ENCODE assay signal across 12 cellular contexts in the genomic region with DNA sequence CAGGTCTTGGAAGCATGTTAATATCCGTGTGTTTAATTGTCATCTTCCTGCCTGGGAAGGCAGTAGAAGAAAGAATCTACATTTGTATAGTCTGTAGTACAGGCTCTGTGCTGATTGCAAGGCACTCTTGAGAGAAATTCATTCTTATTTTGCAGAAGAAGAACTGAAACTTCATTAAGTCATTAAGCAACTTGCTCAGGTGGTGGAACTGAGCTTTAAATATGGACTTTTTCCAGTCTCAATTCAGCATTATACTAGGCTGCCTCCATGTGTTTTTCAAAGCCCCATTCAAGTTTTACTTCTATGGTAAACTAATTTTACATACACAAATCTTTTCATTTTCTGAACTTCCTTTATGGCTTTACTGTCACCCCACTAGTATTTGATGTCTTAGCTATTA. TPM values are rescaled to one million over a fixed set of nuclear protein-coding genes. Genes with fewer than 3 reads are reported as not detected.
A peak's percentile ranks its signal among the peaks of the same experiment; 100 is the strongest.
DNase-seq lines count a peak whose midpoint lies in the region; ATAC-seq and TF ChIP-seq lines count a peak whose summit lies in the region.
"Had no signal": no experiment of that assay in that cellular context is flagged by ENCODE, and none has a peak within 500 bp of the region (broad histone marks: within the 10 kb centered on the region; RNA-seq: fewer than 3 reads in every experiment).

No MANE protein-coding gene starts in this region.

- H3K27me3 ChIP-seq in mesenchymal stem cell (ENCODE audit: control insufficient read depth in 1 of 2, insufficient read depth in 1 of 2, low read length in 2 of 2), result no peaks in the 10 kb centered on the region
- no peaks in the 10 kb centered on the region for H3K27me3 ChIP-seq in CD8-positive, alpha-beta T cell (ENCODE audit: insufficient read depth, low read length)
- H3K27me3 ChIP-seq: SJSA1 had no signal

- TF ChIP-seq CTCF in CD8-positive, alpha-beta T cell (IDR thresholded peaks at IDR 0.05), result no peak

- DNase-seq in RPMI8226 (peak; percentile 50), superior temporal gyrus (ENCODE audit: extremely low spot score) (no peak), mesenchymal stem cell (no peak)
- DNase-seq in stimulated activated CD4-positive, alpha-beta T cell treated with anti-CD3 and anti-CD28 coated beads, Interleukin-4, amount 100 ng/mL, for 4 hours, result no peak
- no peak for DNase-seq in CD8-positive, alpha-beta T cell
- DNase-seq: GOT3, NCI-H1092 had no signal

- 94% methylated on average over 1 of the region's 1 CpG for WGBS in mesenchymal stem cell

- H3K4ac ChIP-seq in mesenchymal stem cell (ENCODE audit: low read depth in 1 of 2, low read length in 2 of 2), result no peak overlapping the region

- H3K9ac ChIP-seq in mesenchymal stem cell (ENCODE audit: low read length), result no peak overlapping the region

- H3K27ac ChIP-seq in mesenchymal stem cell (ENCODE audit: low read length, poor library complexity, severe bottlenecking), result no peak overlapping the region
- H3K27ac ChIP-seq in CD8-positive, alpha-beta T cell (ENCODE audit: low read depth, low read length), result no peak overlapping the region
- H3K27ac ChIP-seq: SJSA1 had no signal

- no peak overlapping the region for H3K4me2 ChIP-seq in mesenchymal stem cell (ENCODE audit: low read length, poor library complexity, severe bottlenecking)

- no peaks in the 10 kb centered on the region for H3K27me3 Mint-ChIP-seq in CD8-positive, alpha-beta T cell (ENCODE audit: low read depth)

- no peak overlapping the region for H3K27ac Mint-ChIP-seq in CD8-positive, alpha-beta T cell

- H3K23ac ChIP-seq in mesenchymal stem cell (ENCODE audit: low read length in 2 of 2), result no peak overlapping the region

- no peak overlapping the region for H2AK5ac ChIP-seq in mesenchymal stem cell (ENCODE audit: low read length, severe bottlenecking)

- H3K36me3 Mint-ChIP-seq in CD8-positive, alpha-beta T cell, result peaks cover 51% of the 10 kb centered on the region

- ATAC-seq in GM18517 (IDR thresholded peaks at IDR 0.05; ENCODE audit: unreplicated experiment), result peak; percentile 98
- ATAC-seq in GM21526 (IDR thresholded peaks at IDR 0.05; ENCODE audit: low FRiP score, unreplicated experiment), result peak; percentile 92
- peak; percentile 90 for ATAC-seq in HG03108 (IDR thresholded peaks at IDR 0.05; ENCODE audit: unreplicated experiment)
- ATAC-seq in CD8-positive, alpha-beta T cell, result no peak

- no peaks in the 10 kb centered on the region for H3K4me1 ChIP-seq in mesenchymal stem cell (ENCODE audit: control insufficient read depth, insufficient read depth, low read depth, low read length)
- H3K4me1 ChIP-seq in CD8-positive, alpha-beta T cell (ENCODE audit: insufficient read depth, low read length), result no peaks in the 10 kb centered on the region
- H3K4me1 ChIP-seq: SJSA1 had no signal

- no peak overlapping the region for H2BK5ac ChIP-seq in mesenchymal stem cell (ENCODE audit: low read depth, low read length, poor library complexity, severe bottlenecking)

- H2BK15ac ChIP-seq in mesenchymal stem cell (ENCODE audit: low read depth, poor library complexity, severe bottlenecking), result no peak overlapping the region

- H2AFZ ChIP-seq in mesenchymal stem cell (ENCODE audit: low read depth, low read length), result no peak overlapping the region

- H3K9me3 Mint-ChIP-seq in CD8-positive, alpha-beta T cell, result no peaks in the 10 kb centered on the region
- H3K9me3 Mint-ChIP-seq: CD14-positive monocyte had no signal

- H2BK120ac ChIP-seq in mesenchymal stem cell (ENCODE audit: low read depth, low read length), result no peak overlapping the region

- no peak overlapping the region for H3K18ac ChIP-seq in mesenchymal stem cell (ENCODE audit: low read depth in 1 of 2, low read length in 2 of 2)

- no peak overlapping the region for H4K91ac ChIP-seq in mesenchymal stem cell (ENCODE audit: low read length)

- CTCF ChIA-PET in CD8-positive, alpha-beta T cell (lab: Charles Lee), result no interaction called here

- no peak overlapping the region for H3K4me3 Mint-ChIP-seq in CD8-positive, alpha-beta T cell
- H3K4me3 Mint-ChIP-seq: CD14-positive monocyte had no signal

- H3K4me3 ChIP-seq in mesenchymal stem cell (ENCODE audit: insufficient read depth in 1 of 2, low read depth in 1 of 2, low read length in 2 of 2), result no peak overlapping the region
- H3K4me3 ChIP-seq in CD8-positive, alpha-beta T cell (ENCODE audit: low read depth, low read length), result no peak overlapping the region
- H3K4me3 ChIP-seq: SJSA1 had no signal

- peaks cover 65% of the 10 kb centered on the region for H3K4me1 Mint-ChIP-seq in CD8-positive, alpha-beta T cell (ENCODE audit: low read depth)

- peaks cover 10% of the 10 kb centered on the region for H3K79me1 ChIP-seq in mesenchymal stem cell (replicated peaks; ENCODE audit: low read length, poor library complexity, severe bottlenecking)

- intact Hi-C loops in CD8-positive, alpha-beta T cell (cut with DNase I, micrococcal nuclease), result no loop called here

- H3K36me3 ChIP-seq in mesenchymal stem cell (ENCODE audit: control insufficient read depth in 1 of 2, insufficient read depth in 2 of 2, low read depth in 1 of 2, low read length in 2 of 2), result peaks cover 0 to 44% of the 10 kb centered on the region in 2 experiments
- no peaks in the 10 kb centered on the region for H3K36me3 ChIP-seq in CD8-positive, alpha-beta T cell (ENCODE audit: insufficient read depth, low read length)

- no peak overlapping the region for H4K8ac ChIP-seq in mesenchymal stem cell (ENCODE audit: low read length)

- H2BK12ac ChIP-seq in mesenchymal stem cell (ENCODE audit: low read length in 2 of 2), result no peak overlapping the region

- H3K14ac ChIP-seq in mesenchymal stem cell (ENCODE audit: low read length in 2 of 2), result no peak overlapping the region

- POLR2A ChIA-PET in CD8-positive, alpha-beta T cell (lab: Charles Lee), result no interaction called here

- no peaks in the 10 kb centered on the region for H3K9me3 ChIP-seq in mesenchymal stem cell (ENCODE audit: control insufficient read depth, low read length)
- no peaks in the 10 kb centered on the region for H3K9me3 ChIP-seq in CD8-positive, alpha-beta T cell (ENCODE audit: low read length)
- H3K9me3 ChIP-seq: SJSA1 had no signal

RNA-seq across cellular contexts. Expression of a gene that starts 18.7 kb away (rescaled TPM):
- polyA plus RNA-seq in mesenchymal stem cell (2013, experiment 1 of 2), result 13.2 TPM
- 13.0 TPM for polyA plus RNA-seq in mesenchymal stem cell (2013, experiment 2 of 2)
- total RNA-seq in CD8-positive, alpha-beta T cell, result 100 to 1,000 TPM; 132 to 136 TPM
